ENCODE assay signal across 14 cellular contexts in genomic region chr12:53068811-53069585, GRCh38. TPM values are rescaled to one million over a fixed set of nuclear protein-coding genes. Genes with fewer than 3 reads are reported as not detected.
DNase-seq lines count a peak whose midpoint lies in the region; ATAC-seq and TF ChIP-seq lines count a peak whose summit lies in the region.
"Had no signal": no experiment of that assay in that cellular context is flagged by ENCODE, and none has a peak within 500 bp of the region (broad histone marks: within the 10 kb centered on the region; RNA-seq: fewer than 3 reads in every experiment).

No MANE protein-coding gene starts in this region.

- peaks cover 22% of the 10 kb centered on the region for H3K36me3 Mint-ChIP-seq in activated naive CD8-positive, alpha-beta T cell treated with anti-CD3 and anti-CD28 coated beads for 36 hours
- H3K36me3 Mint-ChIP-seq in activated naive CD8-positive, alpha-beta T cell treated with anti-CD3 and anti-CD28 coated beads, Interleukin-2, amount 50 U/mL, for 24 hours (ENCODE audit: low read depth): peaks cover 16% of the 10 kb centered on the region
- H3K36me3 Mint-ChIP-seq in osteocyte (ENCODE audit: unreplicated experiment): peaks cover 25% of the 10 kb centered on the region

- no peak overlapping the region for H3K27ac ChIP-seq in SJCRH30

- H3K4me1 ChIP-seq in SJCRH30: peaks cover 23% of the 10 kb centered on the region

- H3K4me3 ChIP-seq in SJCRH30: no peak overlapping the region

- no peak for DNase-seq in activated naive CD8-positive, alpha-beta T cell treated with anti-CD3 and anti-CD28 coated beads for 36 hours
- DNase-seq in activated naive CD8-positive, alpha-beta T cell treated with anti-CD3 and anti-CD28 coated beads, Interleukin-2, amount 50 U/mL, for 24 hours: no peak
- no peak for DNase-seq in Right ventricle myocardium inferior (ENCODE audit: missing footprints)
- DNase-seq in osteocyte (ENCODE audit: extremely low spot score, unreplicated experiment): no peak
- DNase-seq in KG1 (lab: John Stamatoyannopoulos, UW): no peak
- DNase-seq in SJCRH30: no peak
- DNase-seq: activated CD4-positive, alpha-beta memory T cell treated with anti-CD3 and anti-CD28 coated beads, Interleukin-2, amount 10 ng/mL, durations not matched to agents 7 days and 5 days; activated naive CD4-positive, alpha-beta T cell treated with anti-CD3 and anti-CD28 coated beads for 36 hours; NCI-H1436 treated with DMSO at 0.1 percent for 48 hours; NCI-H524 treated with DMSO at 0.1 percent for 48 hours; RPMI8226 had no signal

- H3K27me3 ChIP-seq in SJCRH30: no peaks in the 10 kb centered on the region

- peaks cover 10% of the 10 kb centered on the region for H3K4me1 Mint-ChIP-seq in activated naive CD8-positive, alpha-beta T cell treated with anti-CD3 and anti-CD28 coated beads for 36 hours
- H3K4me1 Mint-ChIP-seq in activated naive CD8-positive, alpha-beta T cell treated with anti-CD3 and anti-CD28 coated beads, Interleukin-2, amount 50 U/mL, for 24 hours: peaks cover 13% of the 10 kb centered on the region
- peaks cover 86% of the 10 kb centered on the region for H3K4me1 Mint-ChIP-seq in osteocyte (ENCODE audit: unreplicated experiment)

- no peak for TF ChIP-seq CTCF in osteocyte (IDR thresholded peaks at IDR 0.05)

- no peaks in the 10 kb centered on the region for H3K36me3 ChIP-seq in SJCRH30

- H3K9me3 ChIP-seq in SJCRH30 (replicated peaks): no peaks in the 10 kb centered on the region

- H3K27me3 Mint-ChIP-seq in activated naive CD8-positive, alpha-beta T cell treated with anti-CD3 and anti-CD28 coated beads for 36 hours: no peaks in the 10 kb centered on the region
- no peaks in the 10 kb centered on the region for H3K27me3 Mint-ChIP-seq in activated naive CD8-positive, alpha-beta T cell treated with anti-CD3 and anti-CD28 coated beads, Interleukin-2, amount 50 U/mL, for 24 hours
- H3K27me3 Mint-ChIP-seq in osteocyte (ENCODE audit: unreplicated experiment): no peaks in the 10 kb centered on the region
- H3K27me3 Mint-ChIP-seq: activated CD4-positive, alpha-beta memory T cell treated with anti-CD3 and anti-CD28 coated beads, Interleukin-2, amount 10 ng/mL, durations not matched to agents 7 days and 5 days; IgD-negative memory B cell had no signal

- ATAC-seq in activated naive CD8-positive, alpha-beta T cell treated with anti-CD3 and anti-CD28 coated beads, Interleukin-2, amount 50 U/mL, for 24 hours: no peak
- peak; percentile 11 for ATAC-seq in Right ventricle myocardium inferior
- ATAC-seq in HG02678 (IDR thresholded peaks at IDR 0.05; ENCODE audit: unreplicated experiment): no peak
- no peak for ATAC-seq in HG03457 (IDR thresholded peaks at IDR 0.05; ENCODE audit: unreplicated experiment)

- intact Hi-C loops in Right ventricle myocardium inferior (cut with DNase I): loop anchor here (5.0 kb wide), 1 partner anchor 228 kb away; the partner anchor contains the start of genes MYG1 and PFDN5

- H3K9me3 Mint-ChIP-seq in activated naive CD8-positive, alpha-beta T cell treated with anti-CD3 and anti-CD28 coated beads for 36 hours: no peaks in the 10 kb centered on the region
- H3K9me3 Mint-ChIP-seq in activated naive CD8-positive, alpha-beta T cell treated with anti-CD3 and anti-CD28 coated beads, Interleukin-2, amount 50 U/mL, for 24 hours: no peaks in the 10 kb centered on the region
- no peaks in the 10 kb centered on the region for H3K9me3 Mint-ChIP-seq in osteocyte (ENCODE audit: unreplicated experiment)
- H3K9me3 Mint-ChIP-seq: activated CD4-positive, alpha-beta memory T cell treated with anti-CD3 and anti-CD28 coated beads, Interleukin-2, amount 10 ng/mL, durations not matched to agents 7 days and 5 days; activated naive CD4-positive, alpha-beta T cell treated with anti-CD3 and anti-CD28 coated beads for 36 hours; IgD-negative memory B cell had no signal

- H3K4me3 Mint-ChIP-seq in activated naive CD8-positive, alpha-beta T cell treated with anti-CD3 and anti-CD28 coated beads for 36 hours: no peak overlapping the region
- H3K4me3 Mint-ChIP-seq in activated naive CD8-positive, alpha-beta T cell treated with anti-CD3 and anti-CD28 coated beads, Interleukin-2, amount 50 U/mL, for 24 hours: no peak overlapping the region
- H3K4me3 Mint-ChIP-seq in osteocyte (ENCODE audit: unreplicated experiment): no peak overlapping the region
- H3K4me3 Mint-ChIP-seq: activated CD4-positive, alpha-beta memory T cell treated with anti-CD3 and anti-CD28 coated beads, Interleukin-2, amount 10 ng/mL, durations not matched to agents 7 days and 5 days; activated naive CD4-positive, alpha-beta T cell treated with anti-CD3 and anti-CD28 coated beads for 36 hours; IgD-negative memory B cell had no signal

- peak overlapping the region; percentile 27 for H3K27ac Mint-ChIP-seq in activated naive CD8-positive, alpha-beta T cell treated with anti-CD3 and anti-CD28 coated beads for 36 hours
- H3K27ac Mint-ChIP-seq in activated naive CD8-positive, alpha-beta T cell treated with anti-CD3 and anti-CD28 coated beads, Interleukin-2, amount 50 U/mL, for 24 hours: no peak overlapping the region
- H3K27ac Mint-ChIP-seq in osteocyte (ENCODE audit: unreplicated experiment): peak overlapping the region; percentile 42
- H3K27ac Mint-ChIP-seq: activated CD4-positive, alpha-beta memory T cell treated with anti-CD3 and anti-CD28 coated beads, Interleukin-2, amount 10 ng/mL, durations not matched to agents 7 days and 5 days; activated naive CD4-positive, alpha-beta T cell treated with anti-CD3 and anti-CD28 coated beads for 36 hours; IgD-negative memory B cell had no signal

RNA-seq across cellular contexts. Expression of gene SPRYD3, which starts 10.2 kb away (rescaled TPM):
- total RNA-seq in activated naive CD8-positive, alpha-beta T cell treated with anti-CD3 and anti-CD28 coated beads for 36 hours: 10 to 100 TPM; 23.5 to 25.7 TPM
- total RNA-seq in Right ventricle myocardium inferior (41.0 TPM), osteocyte (28.3 and 29.0 TPM in 2 replicates)
- total RNA-seq in SJCRH30 (2014; rRNA removed; shearing (Covaris generic)): 8.9 and 10.4 TPM in 2 replicates

RNA-seq across cellular contexts. Expression of gene TNS2, which starts 19.1 kb away (rescaled TPM):
- 1 to 10 TPM; 1.5 to 2.6 TPM for total RNA-seq in activated naive CD8-positive, alpha-beta T cell treated with anti-CD3 and anti-CD28 coated beads for 36 hours
- total RNA-seq in Right ventricle myocardium inferior (122 TPM), osteocyte (107 and 116 TPM in 2 replicates)
- total RNA-seq in SJCRH30 (2014; rRNA removed; shearing (Covaris generic)): 13.3 and 16.1 TPM in 2 replicates

RNA-seq across cellular contexts. Expression of gene IGFBP6, which starts 28.5 kb away (rescaled TPM):
- 1 to 10 TPM; 1.9 to 2.2 TPM for total RNA-seq in activated naive CD8-positive, alpha-beta T cell treated with anti-CD3 and anti-CD28 coated beads for 36 hours
- total RNA-seq in Right ventricle myocardium inferior (54.3 TPM), osteocyte (18.8 and 22.3 TPM in 2 replicates)
- 11.5 and 13.0 TPM in 2 replicates for total RNA-seq in SJCRH30 (2014; rRNA removed; shearing (Covaris generic))

RNA-seq across cellular contexts. Expression of gene SOAT2, which starts 34.3 kb away (rescaled TPM):
- total RNA-seq in activated naive CD8-positive, alpha-beta T cell treated with anti-CD3 and anti-CD28 coated beads for 36 hours: 1 to 10 TPM; 3.1 to 3.8 TPM
- total RNA-seq in Right ventricle myocardium inferior (not detected), osteocyte (not detected in 2 replicates)
- not detected in 2 replicates for total RNA-seq in SJCRH30 (2014; rRNA removed; shearing (Covaris generic))
